ENCODE assay signal across 8 cellular contexts in the genomic region with DNA sequence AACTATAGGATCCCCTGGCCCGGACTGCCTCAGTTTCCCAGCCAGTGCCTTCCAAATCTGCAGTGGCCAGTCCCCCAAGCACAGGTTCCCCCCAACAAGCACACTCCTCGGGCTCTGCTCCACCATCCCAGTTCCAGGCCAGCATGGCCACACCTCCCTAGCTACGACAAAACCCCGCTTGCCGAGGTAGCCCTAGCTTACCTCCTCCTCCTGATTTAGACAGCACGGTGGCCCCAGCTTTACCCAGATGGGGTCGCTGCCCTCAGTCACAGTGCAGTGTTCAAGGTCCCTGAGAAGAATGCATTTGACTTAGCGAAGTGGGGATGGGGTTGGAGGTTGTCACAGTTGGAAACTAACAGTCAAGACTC. TPM values are rescaled to one million over a fixed set of nuclear protein-coding genes. Genes with fewer than 3 reads are reported as not detected.
DNase-seq lines count a peak whose midpoint lies in the region; ATAC-seq and TF ChIP-seq lines count a peak whose summit lies in the region.

No MANE protein-coding gene starts in this region.

- DNase-seq in AG10803 (ENCODE audit: low read depth) (no peak), coronary artery (ENCODE audit: low spot score) (no peak), natural killer cell (no peak), COR-L47 (lab: John Stamatoyannopoulos, UW) (no peak), NCI-H1436 (lab: John Stamatoyannopoulos, UW) (no peak), G401 (ENCODE audit: low spot score) (no peak)

- intact Hi-C loops in natural killer cell (cut with micrococcal nuclease) = loop anchor here (1.0 to 10.0 kb wide), 3 partner anchors 22 to 691 kb away; a partner anchor contains a TSS

- H3K9me3 Mint-ChIP-seq in IgD-negative memory B cell (no peaks in the 10 kb centered on the region), natural killer cell (no peaks in the 10 kb centered on the region)

- H3K27ac Mint-ChIP-seq in IgD-negative memory B cell (peak overlapping the region in 1 of 3 donors; percentile 83), natural killer cell (peak overlapping the region; percentile 81 to 98)

- H3K27me3 Mint-ChIP-seq in IgD-negative memory B cell (no peaks in the 10 kb centered on the region), natural killer cell (ENCODE audit: low read depth in 2 of 2) (peaks cover 1 to 9% of the 10 kb centered on the region in 2 donors)

- peak overlapping the region; percentile 20 for H3K4me3 ChIP-seq in AG10803 (ENCODE audit: low read length)
- peak overlapping the region; percentile 92 for H3K4me3 ChIP-seq in coronary artery

- in situ Hi-C loops in G401 (cut with HindIII; ENCODE audit: low sequenced_read_pairs) = no loop called here

- H3K4me1 Mint-ChIP-seq in IgD-negative memory B cell (peaks cover 27 to 35% (median 34%) of the 10 kb centered on the region in 3 donors), natural killer cell (peaks cover 15 to 32% of the 10 kb centered on the region in 2 donors)

- peak overlapping the region; percentile 79 to 91 for H3K27ac ChIP-seq in coronary artery

- H3K36me3 Mint-ChIP-seq in IgD-negative memory B cell = no peaks in the 10 kb centered on the region
- no peaks in the 10 kb centered on the region for H3K36me3 Mint-ChIP-seq in natural killer cell

- TF ChIP-seq CTCF in AG10803 (conservative IDR thresholded peaks at IDR 0.05; ENCODE audit: low read length) = no peak
- no peak for TF ChIP-seq CTCF in coronary artery (IDR thresholded peaks at IDR 0.05)
- no peak for TF ChIP-seq CTCF in natural killer cell (IDR thresholded peaks at IDR 0.05)

- H3K4me3 Mint-ChIP-seq in IgD-negative memory B cell (peak overlapping the region; percentile 69 to 97 (median 86)), natural killer cell (peak overlapping the region; percentile 88)

- no peak for ATAC-seq in natural killer cell
- no peak for ATAC-seq in GM21737 (IDR thresholded peaks at IDR 0.05; ENCODE audit: unreplicated experiment)

RNA-seq across cellular contexts. Expression of a gene that starts 40.8 kb away (rescaled TPM):
- 1.3 TPM for polyA plus RNA-seq in IgD-negative memory B cell
- 1 to 10 TPM; 3.8 to 6.0 (median 6.0) TPM for total RNA-seq in natural killer cell
- 7.5 and 14.3 TPM in 2 replicates for total RNA-seq in G401 (2014; rRNA removed; shearing (Covaris generic))
